ENCODE assay signal across 1 cellular context in genomic region chr3:188278717-188279324, GRCh38.
TF ChIP-seq lines count a peak whose summit lies in the region.

No MANE protein-coding gene starts in this region.

TF ChIP-seq in IMR-90, 13 proteins besides CTCF, POLR2A, EP300 and RAD21:
- no peak for TF ChIP-seq RFX5 (IDR thresholded peaks at IDR 0.05; ENCODE audit: low read depth, low read length)
- no peak for TF ChIP-seq SMC3 (IDR thresholded peaks at IDR 0.05; ENCODE audit: low read depth, low read length)
- no peak for TF ChIP-seq RCOR1 (IDR thresholded peaks at IDR 0.05; ENCODE audit: insufficient replicate concordance, low read length)
- no peak for TF ChIP-seq FOS (IDR thresholded peaks at IDR 0.05; ENCODE audit: low read depth, low read length)
- TF ChIP-seq CEBPB (IDR thresholded peaks at IDR 0.05; ENCODE audit: low read depth, low read length) = no peak
- TF ChIP-seq, protein P1, sequence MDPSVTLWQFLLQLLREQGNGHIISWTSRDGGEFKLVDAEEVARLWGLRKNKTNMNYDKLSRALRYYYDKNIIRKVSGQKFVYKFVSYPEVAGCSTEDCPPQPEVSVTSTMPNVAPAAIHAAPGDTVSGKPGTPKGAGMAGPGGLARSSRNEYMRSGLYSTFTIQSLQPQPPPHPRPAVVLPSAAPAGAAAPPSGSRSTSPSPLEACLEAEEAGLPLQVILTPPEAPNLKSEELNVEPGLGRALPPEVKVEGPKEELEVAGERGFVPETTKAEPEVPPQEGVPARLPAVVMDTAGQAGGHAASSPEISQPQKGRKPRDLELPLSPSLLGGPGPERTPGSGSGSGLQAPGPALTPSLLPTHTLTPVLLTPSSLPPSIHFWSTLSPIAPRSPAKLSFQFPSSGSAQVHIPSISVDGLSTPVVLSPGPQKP (IDR thresholded peaks at IDR 0.05; ENCODE audit: borderline replicate concordance, low read depth, low read length) = no peak
- no peak for TF ChIP-seq MAFK (IDR thresholded peaks at IDR 0.05; ENCODE audit: low read depth, low read length)
- no peak for TF ChIP-seq BHLHE40 (IDR thresholded peaks at IDR 0.05; ENCODE audit: low read depth, low read length)
